Comparison of ENCODE assay signal across 8 cellular contexts in the genomic region with DNA sequence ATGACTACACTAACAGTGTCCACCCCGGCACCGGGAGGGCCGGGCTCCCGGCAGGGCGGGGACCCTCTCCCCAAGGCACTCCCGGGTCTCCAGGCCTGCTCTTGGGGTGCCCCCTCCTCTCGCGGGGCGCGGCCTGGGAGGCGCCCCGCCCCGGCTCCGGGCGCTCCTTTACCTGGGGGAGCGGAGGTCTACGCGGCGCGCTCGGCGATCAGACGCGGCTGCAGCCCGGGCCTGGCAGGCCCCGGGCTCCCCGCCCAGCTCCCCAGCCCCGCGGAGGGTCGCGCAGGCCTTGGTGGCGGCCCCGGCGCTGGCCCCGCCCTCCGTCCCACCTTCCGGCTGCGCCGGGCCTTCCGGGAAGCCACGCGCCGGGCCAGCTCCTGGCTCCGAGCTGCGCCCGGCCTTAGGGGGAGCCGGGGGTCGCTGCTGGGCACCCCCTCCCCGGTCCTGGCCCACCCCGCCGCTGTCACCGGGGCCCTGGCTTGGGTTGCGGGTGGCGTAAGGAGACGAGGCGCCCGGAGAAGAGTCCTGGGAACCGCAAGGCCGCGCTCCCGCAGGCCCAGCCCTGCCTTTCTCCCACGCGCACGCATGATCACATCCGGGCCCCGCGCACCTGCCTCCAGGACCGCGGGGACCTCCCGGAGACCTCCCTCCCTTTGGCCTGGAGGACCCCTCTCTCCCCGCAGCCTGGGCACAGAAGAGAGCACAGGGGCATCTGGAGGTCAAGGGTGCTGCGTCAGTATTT. TPM values are rescaled to one million over a fixed set of nuclear protein-coding genes. Genes with fewer than 3 reads are reported as not detected.
DNase-seq lines count a peak whose midpoint lies in the region; ATAC-seq and TF ChIP-seq lines count a peak whose summit lies in the region.

Gene C19orf12, minus strand, starts transcription at position 309 of the 742 bp plus-strand sequence. CDS start 6,848 bp downstream, outside the sequence.

- H3K4me3 ChIP-seq in fibroblast of villous mesenchyme (ENCODE audit: low read depth, low read length) (peak within 1 kb of the TSS; percentile 85), suprapubic skin (peak within 1 kb of the TSS; percentile 98)

- intact Hi-C loops in CD14-positive monocyte (cut with micrococcal nuclease): loop anchor here (2.0 to 5.0 kb wide), 2 partner anchors 104 to 108 kb away; partner anchors contain the start of gene POP4 (in 1 of the 2)

- TF ChIP-seq CTCF in CD14-positive monocyte (IDR thresholded peaks at IDR 0.05) (no peak), fibroblast of villous mesenchyme (IDR thresholded peaks at IDR 0.05; ENCODE audit: insufficient read depth, low read depth, low read length) (no peak), nephron progenitor cell (IDR thresholded peaks at IDR 0.05) (no peak), suprapubic skin (IDR thresholded peaks at IDR 0.05) (no peak)

- WGBS in suprapubic skin: 1% methylated on average over 27 of the region's 72 CpGs

- H3K4me3 Mint-ChIP-seq in CD14-positive monocyte (peak within 1 kb of the TSS; percentile 82 to 93), nephron progenitor cell (peak within 1 kb of the TSS; percentile 89)

- H3K9me3 ChIP-seq in suprapubic skin: no peaks in the 10 kb centered on the region

- TF ChIP-seq EP300 in suprapubic skin (IDR thresholded peaks at IDR 0.05): no peak

- TF ChIP-seq POLR2A in suprapubic skin (IDR thresholded peaks at IDR 0.05): peak; percentile 62 to 79

- peak; percentile 74 for ATAC-seq in HG03439 (IDR thresholded peaks at IDR 0.05; ENCODE audit: unreplicated experiment)

- H3K4me1 Mint-ChIP-seq in CD14-positive monocyte (peaks cover 37% of the 10 kb centered on the region), nephron progenitor cell (peaks cover 49% of the 10 kb centered on the region)

- H3K4me1 ChIP-seq in suprapubic skin: peaks cover 31% of the 10 kb centered on the region

- H3K36me3 Mint-ChIP-seq in CD14-positive monocyte (peaks cover 2 to 6% of the 10 kb centered on the region in 2 donors), nephron progenitor cell (ENCODE audit: low read depth) (no peaks in the 10 kb centered on the region)

- H3K9me3 Mint-ChIP-seq in CD14-positive monocyte (no peaks in the 10 kb centered on the region), nephron progenitor cell (no peaks in the 10 kb centered on the region)

- H3K27me3 Mint-ChIP-seq in CD14-positive monocyte (ENCODE audit: low read depth in 3 of 3) (peaks cover 0 to 3% (median 2%) of the 10 kb centered on the region in 3 donors), nephron progenitor cell (ENCODE audit: low read depth, poor library complexity) (no peaks in the 10 kb centered on the region)

- no peaks in the 10 kb centered on the region for H3K36me3 ChIP-seq in suprapubic skin

- H3K27ac ChIP-seq in suprapubic skin: peak within 1 kb of the TSS; percentile 95

- DNase-seq in CD14-positive monocyte (ENCODE audit: low spot score) (no peak), GM19240 (ENCODE audit: insufficient read length, low spot score) (peak; percentile 42), fibroblast of villous mesenchyme (ENCODE audit: low read depth) (peak; percentile 45), nephron progenitor cell (peak; percentile 81), suprapubic skin (ENCODE audit: low spot score in 2 of 2) (no peak)
- DNase-seq in activated effector memory CD4-positive, alpha-beta T cell treated with Interleukin-2 at 50 U/mL for 16 hours: peak; percentile 60

- no peaks in the 10 kb centered on the region for H3K27me3 ChIP-seq in suprapubic skin

- H3K27ac Mint-ChIP-seq in CD14-positive monocyte (peak within 1 kb of the TSS; percentile 82 to 93 (median 91)), nephron progenitor cell (no peak within 1 kb of the TSS)

TF ChIP-seq in PFSK-1, 5 proteins besides CTCF, POLR2A, EP300 and RAD21:
- peak; percentile 59; the same call in 1 of the 2 replicates for TF ChIP-seq POLR2AphosphoS5 (IDR thresholded peaks at IDR 0.05; ENCODE audit: low read depth, low read length)
- TF ChIP-seq TAF1 (IDR thresholded peaks at IDR 0.05; ENCODE audit: borderline replicate concordance, insufficient read depth, low read length): no peak

RNA-seq across cellular contexts. Expression of gene C19orf12, which starts in this region (rescaled TPM):
- polyA plus RNA-seq in CD14-positive monocyte: 1 to 10 TPM; 6.0 to 8.0 TPM
- polyA plus RNA-seq in PFSK-1 (2012; ENCODE audit: insufficient read length, low read depth): 23.1 TPM
- total RNA-seq in fibroblast of villous mesenchyme (29.0 and 38.4 TPM in 2 replicates), suprapubic skin (10 to 100 TPM; 19.6 to 35.8 (median 27.3) TPM)

Comparison
In these comparisons a context has a peak if more than half of its experiments do, and no peak if none do; other contexts are left out.
1. DNase-seq: peak in GM19240 (single experiment), activated effector memory CD4-positive, alpha-beta T cell treated with Interleukin-2 at 50 U/mL for 16 hours (single experiment), fibroblast of villous mesenchyme (single experiment) and nephron progenitor cell (single experiment); none in CD14-positive monocyte (single experiment) and suprapubic skin (0 of 2).